In genomic region chr17:55585629-55586028, GRCh38 we compare ENCODE assay signal across 26 cellular contexts.
DNase-seq lines count a peak whose midpoint lies in the region; ATAC-seq, FAIRE-seq and TF ChIP-seq lines count a peak whose summit lies in the region.
"Had no signal": no experiment of that assay in that cellular context is flagged by ENCODE, and none has a peak within 500 bp of the region (broad histone marks: within the 10 kb centered on the region; RNA-seq: fewer than 3 reads in every experiment).

No MANE protein-coding gene starts in this region.

- TF ChIP-seq CTCF in A549 (IDR thresholded peaks at IDR 0.05) (no peak), GM12865 (IDR thresholded peaks at IDR 0.05; ENCODE audit: insufficient read depth, low read depth, low read length, missing control alignments) (peak; percentile 3), OCI-LY7 (conservative IDR thresholded peaks at IDR 0.05; ENCODE audit: low read length) (peak; percentile 35; the same call in 1 of the 2 replicates), H1 (IDR thresholded peaks at IDR 0.05; ENCODE audit: control extremely low read depth in 1 of 3, insufficient read depth in 1 of 3, low read depth in 1 of 3, low read length in 3 of 3) (no peak), D721Med (IDR thresholded peaks at IDR 0.05; ENCODE audit: insufficient read depth, missing control alignments) (no peak)

- no peaks in the 10 kb centered on the region for H3K9me2 ChIP-seq in OCI-LY7 (ENCODE audit: insufficient read depth, low read length)

- no peak overlapping the region for H2BK15ac ChIP-seq in H1 (ENCODE audit: low read length)

- no peak for DNase-seq in A549 (ENCODE audit: low read depth in 1 of 2, low spot score in 1 of 2)
- DNase-seq in GM12865 (ENCODE audit: low read depth) = no peak
- no peak for DNase-seq in OCI-LY7 (ENCODE audit: low spot score)
- DNase-seq in H1 (ENCODE audit: low read depth in 1 of 2, low spot score in 2 of 2) = no peak
- no peak for DNase-seq in HuH-7.5 (ENCODE audit: low spot score)
- DNase-seq in activated CD4-positive, alpha-beta T cell treated with anti-CD3 and anti-CD28 coated beads for 48 hours = no peak
- no peak for DNase-seq in D721Med (ENCODE audit: insufficient read length, low spot score)
- DNase-seq: activated CD8-positive, alpha-beta T cell treated with anti-CD3 and anti-CD28 coated beads for 36 hours; activated gamma-delta T cell treated with Interleukin-2 at 50 U/mL for 16 hours; Calu3; colonic mucosa; EL; GM23248; head of caudate nucleus; Kasumi-1; kidney glomerular epithelial cell; NCI-H1092 treated with DMSO at 0.1 percent for 48 hours; NCI-H1930; SHP77; stimulated activated naive CD8-positive, alpha-beta T cell treated with anti-CD3 and anti-CD28 coated beads, Interleukin-15, Interleukin-2, amounts not matched to agents 100 U/mL and 50 U/mL, for 24 hours had no signal

- TF ChIP-seq POLR2A in A549 (IDR thresholded peaks at IDR 0.05; ENCODE audit: low read length) = no peak
- no peak for TF ChIP-seq POLR2A in H1 (IDR thresholded peaks at IDR 0.05; ENCODE audit: control extremely low read depth in 1 of 2, low read depth in 2 of 2, low read length in 2 of 2)

- H2AFZ ChIP-seq in OCI-LY7 (ENCODE audit: low read length) (no peak overlapping the region), H1 (ENCODE audit: low read length) (no peak overlapping the region)
- H2AFZ ChIP-seq: GM23248, neural progenitor cell had no signal

- no peak overlapping the region for H4K8ac ChIP-seq in H1 (ENCODE audit: extremely low read depth, insufficient read depth, low read length)

- 91% methylated on average over 2 of the region's 2 CpGs for WGBS in A549 (ENCODE audit: missing lambda C conversion rate)
- WGBS in H1 (ENCODE audit: extremely low coverage in 1 of 2, insufficient coverage in 1 of 2, insufficient read length in 1 of 2, insufficient replicate concordance in 2 of 2, low coverage in 1 of 2, low lambda C conversion rate in 2 of 2, missing lambda C conversion rate in 1 of 2), 2 experiments = 90% methylated on average over 2 of the region's 2 CpGs; no CpG with 5 or more reads in 1 of the 2 experiments

- no peak overlapping the region for H2BK20ac ChIP-seq in H1 (ENCODE audit: low read length)

- H3K4me2 ChIP-seq in A549 (no peak overlapping the region), OCI-LY7 (ENCODE audit: low read length) (no peak overlapping the region), H1 (ENCODE audit: insufficient read depth in 1 of 2, low read depth in 2 of 2, low read length in 2 of 2) (no peak overlapping the region)
- H3K4me2 ChIP-seq: BLaER1 treated with 17β-estradiol and CSF1 and Interleukin-3, amounts not matched to agents 10 nM and 100 nM; neural progenitor cell had no signal

- H3K9me3 ChIP-seq in A549 = no peaks in the 10 kb centered on the region
- no peaks in the 10 kb centered on the region for H3K9me3 ChIP-seq in OCI-LY7 (ENCODE audit: low read length)
- no peaks in the 10 kb centered on the region for H3K9me3 ChIP-seq in H1 (ENCODE audit: insufficient read depth in 2 of 2, low read depth in 1 of 2, low read length in 1 of 2)
- H3K9me3 ChIP-seq: colonic mucosa, thoracic aorta had no signal

- 0 out of 5 replicates have a peak, but pooled peaks of 1 of the 2 experiments have one; percentile 21 for TF ChIP-seq RAD21 in A549 (conservative IDR thresholded peaks at IDR 0.05 in 1 of 2, IDR thresholded peaks at IDR 0.05 in 1 of 2)
- TF ChIP-seq RAD21 in H1 (IDR thresholded peaks at IDR 0.05 in 1 of 2, conservative IDR thresholded peaks at IDR 0.05 in 1 of 2; ENCODE audit: low read depth in 2 of 2, low read length in 2 of 2) = peak; percentile 10 to 21; a peak in 1 of 4 replicates

- H3K23me2 ChIP-seq in H1 (ENCODE audit: low read depth, low read length) = no peaks in the 10 kb centered on the region

- no peak overlapping the region for H3K56ac ChIP-seq in H1 (replicated peaks; ENCODE audit: insufficient read length, low read depth, low read length)

- no TSS peak for BruUV-seq in OCI-LY7 (replicated peaks; lab: Mats Ljungman, UMichigan)

- CTCF ChIA-PET in A549 (lab: Yijun Ruan, JAX) (interaction anchor here (0.6 to 1.0 kb wide), 2 partner anchors 57 to 59 kb away, joined by 3 read pairs; no protein-coding TSS in a partner anchor), OCI-LY7 (lab: Charles Lee; ENCODE audit: unreplicated experiment) (no interaction called here), H1 (lab: Charles Lee; ENCODE audit: partially characterized antibody) (interaction anchor here (1.0 to 1.5 kb wide), 3 partner anchors 16 to 59 kb away, joined by 3 to 7 read pairs (median 5); no protein-coding TSS in a partner anchor)

- no peak overlapping the region for H2BK120ac ChIP-seq in H1 (replicated peaks; ENCODE audit: low read depth, low read length)

- FAIRE-seq in A549 (lab: Jason Lieb, UNC) = peak; percentile 78
- no peak for FAIRE-seq in H1 (lab: Jason Lieb, UNC)
- FAIRE-seq in D721Med (lab: Jason Lieb, UNC) = no peak

- H3K14ac ChIP-seq in H1 (ENCODE audit: insufficient read length) = no peak overlapping the region

- H3K4me1 ChIP-seq in A549 (peaks cover 42% of the 10 kb centered on the region), OCI-LY7 (ENCODE audit: insufficient read depth, low read length, poor library complexity, severe bottlenecking) (no peaks in the 10 kb centered on the region), H1 (replicated peaks in 1 of 4; ENCODE audit: control insufficient read depth in 3 of 4, insufficient read depth in 4 of 4, low read length in 3 of 4) (no peaks in the 10 kb centered on the region)
- H3K4me1 ChIP-seq: colonic mucosa, neural progenitor cell had no signal

- H3K4ac ChIP-seq in H1 (replicated peaks; ENCODE audit: insufficient read length, low read depth, low read length) = no peak overlapping the region

- intact Hi-C loops in OCI-LY7 (cut with micrococcal nuclease; ENCODE audit: unreplicated experiment) = no loop called here

- no peak overlapping the region for H3K23ac ChIP-seq in H1 (ENCODE audit: insufficient read length)

- H3K9ac ChIP-seq in H1 (replicated peaks in 1 of 4; ENCODE audit: extremely low read depth in 1 of 4, low read depth in 3 of 4, low read length in 3 of 4) = no peak overlapping the region
- H3K9ac ChIP-seq: BLaER1 treated with 17β-estradiol and CSF1 and Interleukin-3, amounts not matched to agents 10 nM and 100 nM; GM23248; neural progenitor cell had no signal

- H2BK5ac ChIP-seq in H1 (ENCODE audit: low read depth, low read length) = no peak overlapping the region

- no peaks in the 10 kb centered on the region for H3K79me1 ChIP-seq in H1 (ENCODE audit: low read depth, low read length)

- H4K20me1 ChIP-seq in OCI-LY7 (ENCODE audit: insufficient read depth, low read length) = no peaks in the 10 kb centered on the region
- no peaks in the 10 kb centered on the region for H4K20me1 ChIP-seq in H1 (replicated peaks in 1 of 2; ENCODE audit: control insufficient read depth in 1 of 2, insufficient read depth in 2 of 2, low read length in 2 of 2)
- H4K20me1 ChIP-seq: BLaER1 treated with 17β-estradiol and CSF1 and Interleukin-3, amounts not matched to agents 10 nM and 100 nM had no signal

- H3K79me2 ChIP-seq in OCI-LY7 (ENCODE audit: insufficient read depth, low read depth, low read length) (no peaks in the 10 kb centered on the region), H1 (ENCODE audit: control insufficient read depth in 1 of 2, insufficient read depth in 2 of 2, low read length in 2 of 2) (no peaks in the 10 kb centered on the region)

- H2BK12ac ChIP-seq in H1 (ENCODE audit: low read depth, low read length) = no peak overlapping the region

- no peak overlapping the region for H4K91ac ChIP-seq in H1 (replicated peaks; ENCODE audit: insufficient read length, low read length)

- TF ChIP-seq EP300 in A549 (IDR thresholded peaks at IDR 0.05) = no peak
- no peak for TF ChIP-seq EP300 in H1 (IDR thresholded peaks at IDR 0.05; ENCODE audit: borderline replicate concordance in 1 of 2, low read depth in 2 of 2, low read length in 2 of 2)

- H3K36me3 ChIP-seq in OCI-LY7 (ENCODE audit: insufficient read depth, low read length) = no peaks in the 10 kb centered on the region
- H3K36me3 ChIP-seq in H1 (ENCODE audit: control insufficient read depth in 2 of 4, insufficient read depth in 4 of 4, low read length in 3 of 4) = no peaks in the 10 kb centered on the region
- H3K36me3 ChIP-seq: BLaER1 treated with 17β-estradiol and CSF1 and Interleukin-3, amounts not matched to agents 10 nM and 100 nM; colonic mucosa; neural progenitor cell; thoracic aorta had no signal

- POLR2A ChIA-PET in A549 (lab: Yijun Ruan, JAX) = no interaction called here
- POLR2A ChIA-PET in OCI-LY7 (lab: Charles Lee) = no interaction called here
- POLR2A ChIA-PET in H1 (lab: Charles Lee; ENCODE audit: partially characterized antibody) = no interaction called here

- no peak overlapping the region for H4K5ac ChIP-seq in H1 (ENCODE audit: insufficient read length, low read depth, low read length)

- no peak overlapping the region; a peak in 1 of 6 replicates for H3K27ac ChIP-seq in A549
- H3K27ac ChIP-seq in OCI-LY7 (ENCODE audit: low read depth, low read length, poor library complexity, severe bottlenecking) = no peak overlapping the region
- no peak overlapping the region for H3K27ac ChIP-seq in H1 (ENCODE audit: low read depth, low read length)
- H3K27ac ChIP-seq: BLaER1 treated with 17β-estradiol and CSF1 and Interleukin-3, amounts not matched to agents 10 nM and 100 nM; colonic mucosa; GM23248; neural progenitor cell; thoracic aorta had no signal

- no peak overlapping the region for H2AK5ac ChIP-seq in H1 (ENCODE audit: low read depth, low read length)

- no peaks in the 10 kb centered on the region for H3K27me3 ChIP-seq in H1 (replicated peaks in 1 of 4; ENCODE audit: control insufficient read depth in 3 of 4, extremely low read depth in 1 of 4, insufficient read depth in 3 of 4, low read length in 3 of 4)
- H3K27me3 ChIP-seq: BLaER1 treated with 17β-estradiol and CSF1 and Interleukin-3, amounts not matched to agents 10 nM and 100 nM; colonic mucosa; neural progenitor cell had no signal

- H3K4me3 ChIP-seq in A549 = no peak overlapping the region
- no peak overlapping the region for H3K4me3 ChIP-seq in GM12865 (ENCODE audit: low read depth, low read length)
- H3K4me3 ChIP-seq in OCI-LY7 (ENCODE audit: low read depth, low read length, poor library complexity, severe bottlenecking) = no peak overlapping the region
- no peak overlapping the region for H3K4me3 ChIP-seq in H1 (ENCODE audit: extremely low read depth in 1 of 4, insufficient read depth in 2 of 4, low read depth in 3 of 4, low read length in 4 of 4)
- H3K4me3 ChIP-seq: BLaER1 treated with 17β-estradiol and CSF1 and Interleukin-3, amounts not matched to agents 10 nM and 100 nM; colonic mucosa; GM23248; lung; neural progenitor cell; thoracic aorta had no signal

- ATAC-seq in A549 = no peak
- ATAC-seq in GM18909 (IDR thresholded peaks at IDR 0.05; ENCODE audit: poor library complexity, unreplicated experiment) = no peak
- ATAC-seq: activated CD8-positive, alpha-beta T cell treated with anti-CD3 and anti-CD28 coated beads for 36 hours; sciatic nerve; stimulated activated naive CD8-positive, alpha-beta T cell treated with anti-CD3 and anti-CD28 coated beads, Interleukin-15, Interleukin-2, amounts not matched to agents 100 U/mL and 50 U/mL, for 24 hours had no signal

- no peak overlapping the region for H3K18ac ChIP-seq in H1 (ENCODE audit: extremely low read depth, low read length)

TF ChIP-seq in A549, 52 proteins besides CTCF, POLR2A, EP300 and RAD21 (continues in another document):
- no peak for TF ChIP-seq KDM1A (IDR thresholded peaks at IDR 0.05; ENCODE audit: low read depth)

TF ChIP-seq in H1, 55 proteins besides CTCF, POLR2A, EP300 and RAD21 (continues in another document):
- TF ChIP-seq TAF1 (IDR thresholded peaks at IDR 0.05; ENCODE audit: low read depth, low read length) = no peak

Comparison
In these comparisons a context has a peak if more than half of its experiments do, and no peak if none do; other contexts are left out.
1. CTCF ChIP-seq: peak in GM12865 (single experiment) and OCI-LY7 (single experiment); none in A549 (single experiment), H1 (0 of 3) and D721Med (single experiment).